Comparison of ENCODE assay signal across 1 cellular context in genomic region chr6:124993327-124993726, GRCh38.
TF ChIP-seq lines count a peak whose summit lies in the region.

No MANE protein-coding gene starts in this region.

TF ChIP-seq in HepG2, 621 proteins besides CTCF, POLR2A, EP300 and RAD21 (continued from another document):
- TF ChIP-seq ZFP36L1 (CRISPR knock-in tag; IDR thresholded peaks at IDR 0.05) = no peak
- no peak for TF ChIP-seq NONO (IDR thresholded peaks at IDR 0.05)
- no peak for TF ChIP-seq NONO (CRISPR knock-in tag; conservative IDR thresholded peaks at IDR 0.05)
- TF ChIP-seq ZNF598 (CRISPR knock-in tag; IDR thresholded peaks at IDR 0.05; ENCODE audit: borderline replicate concordance) = no peak
